Comparison of ENCODE assay signal across 1 cellular context in genomic region chr20:38091447-38092216, GRCh38.
TF ChIP-seq lines count a peak whose summit lies in the region.

No MANE protein-coding gene starts in this region.

TF ChIP-seq in SK-N-SH, 30 proteins besides CTCF, POLR2A, EP300 and RAD21 (continued from another document):
- TF ChIP-seq MAX (IDR thresholded peaks at IDR 0.05; ENCODE audit: low read depth) (no peak), USF2 (IDR thresholded peaks at IDR 0.05; ENCODE audit: borderline replicate concordance, low read depth, low read length) (no peak), EZH2phosphoT487 (IDR thresholded peaks at IDR 0.05; ENCODE audit: borderline replicate concordance, low read depth) (no peak), ELF1 (IDR thresholded peaks at IDR 0.05) (no peak)
